Comparison of ENCODE assay signal across 1 cellular context in the genomic region with DNA sequence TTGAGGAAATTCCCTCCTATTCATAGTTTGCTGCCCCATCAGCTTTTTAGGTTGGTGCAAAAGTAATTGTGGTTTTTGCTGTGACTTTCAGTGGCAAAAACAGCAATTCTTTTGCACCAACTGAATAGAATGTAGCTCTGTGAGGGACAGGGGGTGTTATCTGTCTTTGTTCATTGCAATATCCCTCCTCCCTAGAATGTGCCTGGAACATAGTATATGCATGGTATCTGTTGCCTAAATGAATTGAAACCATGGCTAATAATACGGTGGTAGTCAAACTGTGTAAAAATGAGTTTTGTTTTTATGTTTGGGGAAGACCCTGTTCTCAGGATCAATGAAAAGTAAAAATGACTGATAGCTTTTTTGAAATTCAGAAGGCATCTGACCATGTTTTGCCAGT.
TF ChIP-seq lines count a peak whose summit lies in the region.

No MANE protein-coding gene starts in this region.

TF ChIP-seq in K562, 482 proteins besides CTCF, POLR2A, EP300 and RAD21:
- peak; percentile 20; the same call in 1 of the 2 replicates for TF ChIP-seq ZBTB40 (IDR thresholded peaks at IDR 0.05)
- no peak for TF ChIP-seq ZBTB40 (CRISPR knock-in tag; IDR thresholded peaks at IDR 0.05)
- TF ChIP-seq, protein P1, sequence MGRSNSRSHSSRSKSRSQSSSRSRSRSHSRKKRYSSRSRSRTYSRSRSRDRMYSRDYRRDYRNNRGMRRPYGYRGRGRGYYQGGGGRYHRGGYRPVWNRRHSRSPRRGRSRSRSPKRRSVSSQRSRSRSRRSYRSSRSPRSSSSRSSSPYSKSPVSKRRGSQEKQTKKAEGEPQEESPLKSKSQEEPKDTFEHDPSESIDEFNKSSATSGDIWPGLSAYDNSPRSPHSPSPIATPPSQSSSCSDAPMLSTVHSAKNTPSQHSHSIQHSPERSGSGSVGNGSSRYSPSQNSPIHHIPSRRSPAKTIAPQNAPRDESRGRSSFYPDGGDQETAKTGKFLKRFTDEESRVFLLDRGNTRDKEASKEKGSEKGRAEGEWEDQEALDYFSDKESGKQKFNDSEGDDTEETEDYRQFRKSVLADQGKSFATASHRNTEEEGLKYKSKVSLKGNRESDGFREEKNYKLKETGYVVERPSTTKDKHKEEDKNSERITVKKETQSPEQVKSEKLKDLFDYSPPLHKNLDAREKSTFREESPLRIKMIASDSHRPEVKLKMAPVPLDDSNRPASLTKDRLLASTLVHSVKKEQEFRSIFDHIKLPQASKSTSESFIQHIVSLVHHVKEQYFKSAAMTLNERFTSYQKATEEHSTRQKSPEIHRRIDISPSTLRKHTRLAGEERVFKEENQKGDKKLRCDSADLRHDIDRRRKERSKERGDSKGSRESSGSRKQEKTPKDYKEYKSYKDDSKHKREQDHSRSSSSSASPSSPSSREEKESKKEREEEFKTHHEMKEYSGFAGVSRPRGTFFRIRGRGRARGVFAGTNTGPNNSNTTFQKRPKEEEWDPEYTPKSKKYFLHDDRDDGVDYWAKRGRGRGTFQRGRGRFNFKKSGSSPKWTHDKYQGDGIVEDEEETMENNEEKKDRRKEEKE (IDR thresholded peaks at IDR 0.05; ENCODE audit: borderline replicate concordance in 1 of 2, control insufficient read depth in 1 of 2, low read depth in 2 of 2, low read length in 1 of 2): no peak
TF ChIP-seq in K562: peak in this region for 1.
